15 cellular contexts compared by ENCODE assay signal in the genomic region with DNA sequence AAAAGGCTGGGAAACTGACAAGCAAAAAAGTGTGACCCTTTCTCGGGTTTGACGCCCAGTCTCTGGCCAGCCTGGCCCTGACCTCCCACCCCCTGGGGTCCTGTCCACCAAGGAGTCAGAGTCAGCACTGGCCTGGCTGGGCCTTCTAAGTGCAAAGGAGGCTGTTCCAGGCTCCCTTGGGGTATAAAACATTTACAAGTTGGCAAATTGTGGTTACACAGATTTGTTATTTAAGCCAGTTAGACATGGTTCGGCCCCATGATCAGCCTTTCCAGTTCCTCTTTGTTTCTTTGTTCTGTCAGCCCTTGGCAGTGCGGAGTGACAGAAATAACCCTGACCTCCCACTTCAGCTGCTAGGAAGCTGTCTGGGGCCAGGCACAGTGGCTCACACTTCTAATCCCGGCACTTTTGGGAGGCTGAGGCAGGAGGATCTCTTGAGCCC.
DNase-seq lines count a peak whose midpoint lies in the region; ATAC-seq lines count a peak whose summit lies in the region.
"Had no signal": no experiment of that assay in that cellular context is flagged by ENCODE, and none has a peak within 500 bp of the region (broad histone marks: within the 10 kb centered on the region; RNA-seq: fewer than 3 reads in every experiment).

No MANE protein-coding gene starts in this region.

- no peaks in the 10 kb centered on the region for H3K36me3 ChIP-seq in BLaER1
- H3K36me3 ChIP-seq in effector memory CD4-positive, alpha-beta T cell (ENCODE audit: control insufficient read depth, insufficient read depth, low read length), result no peaks in the 10 kb centered on the region
- H3K36me3 ChIP-seq: brain microvascular endothelial cell had no signal

- intact Hi-C loops in left ventricle myocardium superior (cut with micrococcal nuclease), result no loop called here
- intact Hi-C loops in activated CD4-positive, alpha-beta memory T cell treated with anti-CD3 and anti-CD28 coated beads for 36 hours (cut with micrococcal nuclease), result no loop called here
- intact Hi-C loops in posterior vena cava (cut with DNase I), result no loop called here

- CTCF ChIA-PET in activated CD4-positive, alpha-beta memory T cell treated with anti-CD3 and anti-CD28 coated beads for 36 hours (lab: Charles Lee), result no interaction called here

- H4K20me1 ChIP-seq in BLaER1, result no peaks in the 10 kb centered on the region

- H3K36me3 Mint-ChIP-seq in activated CD4-positive, alpha-beta memory T cell treated with anti-CD3 and anti-CD28 coated beads for 36 hours, result no peaks in the 10 kb centered on the region

- H3K4me1 Mint-ChIP-seq in activated CD4-positive, alpha-beta memory T cell treated with anti-CD3 and anti-CD28 coated beads for 36 hours (ENCODE audit: low read depth), result peaks cover 7% of the 10 kb centered on the region

- H3K9me3 ChIP-seq in BLaER1, result no peaks in the 10 kb centered on the region
- H3K9me3 ChIP-seq in effector memory CD4-positive, alpha-beta T cell (ENCODE audit: control insufficient read depth, low read length), result no peaks in the 10 kb centered on the region

- H3K4me1 ChIP-seq in BLaER1, result peaks cover 68% of the 10 kb centered on the region
- peaks cover 2% of the 10 kb centered on the region for H3K4me1 ChIP-seq in effector memory CD4-positive, alpha-beta T cell (ENCODE audit: control insufficient read depth, insufficient read depth, low read length, poor library complexity, severe bottlenecking)

- DNase-seq in RPMI8226 (peak; percentile 68), left ventricle myocardium superior (no peak), pons (ENCODE audit: low spot score) (peak; percentile 75), posterior vena cava (ENCODE audit: low spot score) (no peak)
- no peak for DNase-seq in activated CD4-positive, alpha-beta memory T cell treated with anti-CD3 and anti-CD28 coated beads for 36 hours
- DNase-seq in activated CD4-positive, alpha-beta T cell treated with anti-CD3 and anti-CD28 coated beads for 1 hour, result no peak
- DNase-seq in effector memory CD4-positive, alpha-beta T cell, result no peak
- DNase-seq: activated CD4-positive, alpha-beta T cell treated with anti-CD3 and anti-CD28 coated beads for 4 hours; brain microvascular endothelial cell; DMS53; NCI-H1105 treated with DMSO at 0.1 percent for 48 hours; NCI-H524 treated with DMSO at 0.1 percent for 48 hours had no signal

- H3K9me3 Mint-ChIP-seq in activated CD4-positive, alpha-beta memory T cell treated with anti-CD3 and anti-CD28 coated beads for 36 hours, result no peaks in the 10 kb centered on the region
- H3K9me3 Mint-ChIP-seq: activated T-helper 17 cell treated with anti-CD3 and anti-CD28 coated beads, Interleukin-2, amount 50 U/mL, for 72 hours had no signal

- no peak overlapping the region for H3K4me3 Mint-ChIP-seq in activated CD4-positive, alpha-beta memory T cell treated with anti-CD3 and anti-CD28 coated beads for 36 hours
- H3K4me3 Mint-ChIP-seq: activated T-helper 17 cell treated with anti-CD3 and anti-CD28 coated beads, Interleukin-2, amount 50 U/mL, for 72 hours had no signal

- no peak overlapping the region for H3K27ac Mint-ChIP-seq in activated CD4-positive, alpha-beta memory T cell treated with anti-CD3 and anti-CD28 coated beads for 36 hours
- H3K27ac Mint-ChIP-seq: activated T-helper 17 cell treated with anti-CD3 and anti-CD28 coated beads, Interleukin-2, amount 50 U/mL, for 72 hours had no signal

- no peaks in the 10 kb centered on the region for H3K27me3 Mint-ChIP-seq in activated CD4-positive, alpha-beta memory T cell treated with anti-CD3 and anti-CD28 coated beads for 36 hours
- H3K27me3 Mint-ChIP-seq: activated T-helper 17 cell treated with anti-CD3 and anti-CD28 coated beads, Interleukin-2, amount 50 U/mL, for 72 hours had no signal

- peak; percentile 83 for ATAC-seq in left ventricle myocardium superior
- ATAC-seq: activated T-helper 17 cell treated with anti-CD3 and anti-CD28 coated beads, Interleukin-2, amount 50 U/mL, for 72 hours had no signal

- H3K27ac ChIP-seq in BLaER1, result peak overlapping the region; percentile 47
- H3K27ac ChIP-seq in effector memory CD4-positive, alpha-beta T cell (ENCODE audit: insufficient read depth, low read length, poor library complexity, severe bottlenecking), result no peak overlapping the region
- H3K27ac ChIP-seq: brain microvascular endothelial cell had no signal

- H3K4me2 ChIP-seq in BLaER1, result peak overlapping the region; percentile 77

- POLR2A ChIA-PET in activated CD4-positive, alpha-beta memory T cell treated with anti-CD3 and anti-CD28 coated beads for 36 hours (lab: Charles Lee), result no interaction called here

- no peaks in the 10 kb centered on the region for H3K27me3 ChIP-seq in BLaER1
- no peaks in the 10 kb centered on the region for H3K27me3 ChIP-seq in effector memory CD4-positive, alpha-beta T cell (replicated peaks; ENCODE audit: control insufficient read depth, insufficient read depth, low read length, poor library complexity, severe bottlenecking)
- H3K27me3 ChIP-seq: brain microvascular endothelial cell had no signal

- H3K9ac ChIP-seq in BLaER1, result peak overlapping the region; percentile 9; the same call in 1 of the 2 replicates

- no peak overlapping the region for H3K4me3 ChIP-seq in BLaER1
- no peak overlapping the region for H3K4me3 ChIP-seq in effector memory CD4-positive, alpha-beta T cell (ENCODE audit: insufficient read depth, low read depth, low read length, poor library complexity, severe bottlenecking)
- H3K4me3 ChIP-seq: lung had no signal

Comparison
In these comparisons a context has a peak if more than half of its experiments do, and no peak if none do; other contexts are left out.
1. DNase-seq: peak in RPMI8226 (single experiment) and pons (single experiment); none in left ventricle myocardium superior (single experiment), activated CD4-positive, alpha-beta memory T cell treated with anti-CD3 and anti-CD28 coated beads for 36 hours (single experiment), activated CD4-positive, alpha-beta T cell treated with anti-CD3 and anti-CD28 coated beads for 1 hour (single experiment), posterior vena cava (single experiment) and effector memory CD4-positive, alpha-beta T cell (0 of 3).